2 cellular contexts compared by ENCODE assay signal in the genomic region with DNA sequence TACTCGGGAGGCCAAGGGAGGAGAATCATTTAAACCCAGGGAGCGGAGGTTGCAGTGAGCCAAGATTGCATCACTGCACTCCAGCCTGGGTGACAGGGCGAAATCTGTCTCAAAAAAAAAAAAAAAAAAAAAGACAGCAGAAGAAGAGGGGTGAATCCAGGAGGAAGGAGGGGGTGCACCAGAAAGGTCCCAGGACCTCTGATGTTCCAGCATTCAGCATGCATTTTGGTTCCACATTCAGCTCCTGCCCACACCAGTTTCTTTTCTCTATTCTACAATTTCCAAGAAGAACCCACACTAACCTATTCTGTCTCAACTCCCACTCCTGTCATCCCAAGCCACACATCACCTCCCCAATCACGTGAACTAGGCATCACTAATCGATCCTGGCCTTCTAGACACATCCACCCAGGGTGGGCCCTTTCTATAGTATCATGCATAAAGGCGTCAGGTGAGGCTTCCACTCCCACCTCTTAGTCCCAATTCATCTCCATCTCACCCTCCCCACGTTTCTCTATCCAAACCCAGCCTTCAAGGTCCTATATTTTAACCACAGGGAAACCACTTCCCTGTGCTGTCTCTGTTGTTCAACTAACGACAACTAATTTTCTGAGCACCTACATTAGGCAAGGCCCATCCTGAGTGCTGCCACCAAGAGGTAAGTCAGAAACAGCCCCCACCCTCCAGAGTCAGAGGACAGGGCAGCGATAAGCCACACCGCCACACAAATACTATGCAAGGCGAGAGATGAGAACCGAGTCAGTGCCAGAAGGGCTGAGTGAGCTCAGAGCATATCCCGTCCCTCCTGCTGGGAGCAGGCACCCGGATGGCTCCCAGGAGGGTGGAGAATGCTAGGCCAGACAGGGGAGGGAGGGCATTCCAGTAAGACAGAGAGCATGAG.
TF ChIP-seq lines count a peak whose summit lies in the region.

No MANE protein-coding gene starts in this region.

TF ChIP-seq in Ishikawa, 13 proteins besides CTCF, POLR2A, EP300 and RAD21:
- TF ChIP-seq, protein P1, sequence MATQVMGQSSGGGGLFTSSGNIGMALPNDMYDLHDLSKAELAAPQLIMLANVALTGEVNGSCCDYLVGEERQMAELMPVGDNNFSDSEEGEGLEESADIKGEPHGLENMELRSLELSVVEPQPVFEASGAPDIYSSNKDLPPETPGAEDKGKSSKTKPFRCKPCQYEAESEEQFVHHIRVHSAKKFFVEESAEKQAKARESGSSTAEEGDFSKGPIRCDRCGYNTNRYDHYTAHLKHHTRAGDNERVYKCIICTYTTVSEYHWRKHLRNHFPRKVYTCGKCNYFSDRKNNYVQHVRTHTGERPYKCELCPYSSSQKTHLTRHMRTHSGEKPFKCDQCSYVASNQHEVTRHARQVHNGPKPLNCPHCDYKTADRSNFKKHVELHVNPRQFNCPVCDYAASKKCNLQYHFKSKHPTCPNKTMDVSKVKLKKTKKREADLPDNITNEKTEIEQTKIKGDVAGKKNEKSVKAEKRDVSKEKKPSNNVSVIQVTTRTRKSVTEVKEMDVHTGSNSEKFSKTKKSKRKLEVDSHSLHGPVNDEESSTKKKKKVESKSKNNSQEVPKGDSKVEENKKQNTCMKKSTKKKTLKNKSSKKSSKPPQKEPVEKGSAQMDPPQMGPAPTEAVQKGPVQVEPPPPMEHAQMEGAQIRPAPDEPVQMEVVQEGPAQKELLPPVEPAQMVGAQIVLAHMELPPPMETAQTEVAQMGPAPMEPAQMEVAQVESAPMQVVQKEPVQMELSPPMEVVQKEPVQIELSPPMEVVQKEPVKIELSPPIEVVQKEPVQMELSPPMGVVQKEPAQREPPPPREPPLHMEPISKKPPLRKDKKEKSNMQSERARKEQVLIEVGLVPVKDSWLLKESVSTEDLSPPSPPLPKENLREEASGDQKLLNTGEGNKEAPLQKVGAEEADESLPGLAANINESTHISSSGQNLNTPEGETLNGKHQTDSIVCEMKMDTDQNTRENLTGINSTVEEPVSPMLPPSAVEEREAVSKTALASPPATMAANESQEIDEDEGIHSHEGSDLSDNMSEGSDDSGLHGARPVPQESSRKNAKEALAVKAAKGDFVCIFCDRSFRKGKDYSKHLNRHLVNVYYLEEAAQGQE (IDR thresholded peaks at IDR 0.05; ENCODE audit: low read depth), result no peak
- TF ChIP-seq, protein P2, sequence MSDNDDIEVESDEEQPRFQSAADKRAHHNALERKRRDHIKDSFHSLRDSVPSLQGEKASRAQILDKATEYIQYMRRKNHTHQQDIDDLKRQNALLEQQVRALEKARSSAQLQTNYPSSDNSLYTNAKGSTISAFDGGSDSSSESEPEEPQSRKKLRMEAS (IDR thresholded peaks at IDR 0.05), result peak; percentile 54
- TF ChIP-seq, protein P3, sequence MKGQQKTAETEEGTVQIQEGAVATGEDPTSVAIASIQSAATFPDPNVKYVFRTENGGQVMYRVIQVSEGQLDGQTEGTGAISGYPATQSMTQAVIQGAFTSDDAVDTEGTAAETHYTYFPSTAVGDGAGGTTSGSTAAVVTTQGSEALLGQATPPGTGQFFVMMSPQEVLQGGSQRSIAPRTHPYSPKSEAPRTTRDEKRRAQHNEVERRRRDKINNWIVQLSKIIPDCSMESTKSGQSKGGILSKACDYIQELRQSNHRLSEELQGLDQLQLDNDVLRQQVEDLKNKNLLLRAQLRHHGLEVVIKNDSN (IDR thresholded peaks at IDR 0.05), result peak; percentile 78
- peak; percentile 85 for TF ChIP-seq TEAD4 (IDR thresholded peaks at IDR 0.05)
- peak; percentile 35; the same call in 1 of the 2 replicates for TF ChIP-seq FOXM1 (IDR thresholded peaks at IDR 0.05; ENCODE audit: borderline replicate concordance, low read depth)
- no peak for TF ChIP-seq TCF12 (IDR thresholded peaks at IDR 0.05; ENCODE audit: low read depth)
- 0 out of 2 replicates have a peak, but pooled peaks have one; percentile 26 for TF ChIP-seq YY1 (IDR thresholded peaks at IDR 0.05; ENCODE audit: low read depth)
- TF ChIP-seq NFIC (IDR thresholded peaks at IDR 0.05), result peak; percentile 71

TF ChIP-seq in HepG2, 621 proteins besides CTCF, POLR2A, EP300 and RAD21 (continued from another document and continues in another):
- TF ChIP-seq, protein P4, sequence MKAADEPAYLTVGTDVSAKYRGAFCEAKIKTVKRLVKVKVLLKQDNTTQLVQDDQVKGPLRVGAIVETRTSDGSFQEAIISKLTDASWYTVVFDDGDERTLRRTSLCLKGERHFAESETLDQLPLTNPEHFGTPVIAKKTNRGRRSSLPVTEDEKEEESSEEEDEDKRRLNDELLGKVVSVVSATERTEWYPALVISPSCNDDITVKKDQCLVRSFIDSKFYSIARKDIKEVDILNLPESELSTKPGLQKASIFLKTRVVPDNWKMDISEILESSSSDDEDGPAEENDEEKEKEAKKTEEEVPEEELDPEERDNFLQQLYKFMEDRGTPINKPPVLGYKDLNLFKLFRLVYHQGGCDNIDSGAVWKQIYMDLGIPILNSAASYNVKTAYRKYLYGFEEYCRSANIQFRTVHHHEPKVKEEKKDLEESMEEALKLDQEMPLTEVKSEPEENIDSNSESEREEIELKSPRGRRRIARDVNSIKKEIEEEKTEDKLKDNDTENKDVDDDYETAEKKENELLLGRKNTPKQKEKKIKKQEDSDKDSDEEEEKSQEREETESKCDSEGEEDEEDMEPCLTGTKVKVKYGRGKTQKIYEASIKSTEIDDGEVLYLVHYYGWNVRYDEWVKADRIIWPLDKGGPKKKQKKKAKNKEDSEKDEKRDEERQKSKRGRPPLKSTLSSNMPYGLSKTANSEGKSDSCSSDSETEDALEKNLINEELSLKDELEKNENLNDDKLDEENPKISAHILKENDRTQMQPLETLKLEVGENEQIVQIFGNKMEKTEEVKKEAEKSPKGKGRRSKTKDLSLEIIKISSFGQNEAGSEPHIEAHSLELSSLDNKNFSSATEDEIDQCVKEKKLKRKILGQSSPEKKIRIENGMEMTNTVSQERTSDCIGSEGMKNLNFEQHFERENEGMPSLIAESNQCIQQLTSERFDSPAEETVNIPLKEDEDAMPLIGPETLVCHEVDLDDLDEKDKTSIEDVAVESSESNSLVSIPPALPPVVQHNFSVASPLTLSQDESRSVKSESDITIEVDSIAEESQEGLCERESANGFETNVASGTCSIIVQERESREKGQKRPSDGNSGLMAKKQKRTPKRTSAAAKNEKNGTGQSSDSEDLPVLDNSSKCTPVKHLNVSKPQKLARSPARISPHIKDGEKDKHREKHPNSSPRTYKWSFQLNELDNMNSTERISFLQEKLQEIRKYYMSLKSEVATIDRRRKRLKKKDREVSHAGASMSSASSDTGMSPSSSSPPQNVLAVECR (CRISPR knock-in tag; IDR thresholded peaks at IDR 0.05; ENCODE audit: borderline replicate concordance), result peak; percentile 41; the same call in 1 of the 2 replicates
- TF ChIP-seq IKZF1 (IDR thresholded peaks at IDR 0.05) (no peak), KDM1A (CRISPR knock-in tag; IDR thresholded peaks at IDR 0.05) (0 out of 2 replicates have a peak, but pooled peaks have one; percentile 29), TBP (CRISPR knock-in tag; IDR thresholded peaks at IDR 0.05) (no peak), NFE2L1 (CRISPR knock-in tag; IDR thresholded peaks at IDR 0.05; ENCODE audit: borderline replicate concordance) (no peak), ZNF629 (CRISPR knock-in tag; conservative IDR thresholded peaks at IDR 0.05) (no peak), FOSL2 (CRISPR knock-in tag; IDR thresholded peaks at IDR 0.05) (peak; percentile 29; the same call in 1 of the 2 replicates), YEATS2 (CRISPR knock-in tag; IDR thresholded peaks at IDR 0.05; ENCODE audit: borderline replicate concordance) (no peak), KDM4B (CRISPR knock-in tag; IDR thresholded peaks at IDR 0.05) (no peak), ZKSCAN5 (CRISPR knock-in tag; IDR thresholded peaks at IDR 0.05) (peak; percentile 88), PITX1 (CRISPR knock-in tag; IDR thresholded peaks at IDR 0.05) (no peak), XRCC5 (optimal IDR thresholded peaks at IDR 0.05; ENCODE audit: low read length) (peak; percentile 83), ELF1 (CRISPR knock-in tag; IDR thresholded peaks at IDR 0.05) (0 out of 2 replicates have a peak, but pooled peaks have one; percentile 16), STAG1 (CRISPR knock-in tag; IDR thresholded peaks at IDR 0.05) (peak; percentile 9; the same call in 1 of the 2 replicates), SALL1 (CRISPR knock-in tag; IDR thresholded peaks at IDR 0.05) (peak; percentile 26; the same call in 1 of the 2 replicates), ZFX (CRISPR knock-in tag; IDR thresholded peaks at IDR 0.05; ENCODE audit: low read depth) (peak; percentile 58; the same call in 1 of the 2 replicates), SAP130 (CRISPR knock-in tag; IDR thresholded peaks at IDR 0.05; ENCODE audit: low read depth) (peak; percentile 62), IRX3 (CRISPR knock-in tag; IDR thresholded peaks at IDR 0.05; ENCODE audit: borderline replicate concordance, low read depth) (no peak), ZNF883 (CRISPR knock-in tag; IDR thresholded peaks at IDR 0.05; ENCODE audit: not compliant biosample characterization) (no peak)
- TF ChIP-seq, protein P2 (IDR thresholded peaks at IDR 0.05), result 0 out of 2 replicates have a peak, but pooled peaks have one; percentile 33
- TF ChIP-seq, protein P5, sequence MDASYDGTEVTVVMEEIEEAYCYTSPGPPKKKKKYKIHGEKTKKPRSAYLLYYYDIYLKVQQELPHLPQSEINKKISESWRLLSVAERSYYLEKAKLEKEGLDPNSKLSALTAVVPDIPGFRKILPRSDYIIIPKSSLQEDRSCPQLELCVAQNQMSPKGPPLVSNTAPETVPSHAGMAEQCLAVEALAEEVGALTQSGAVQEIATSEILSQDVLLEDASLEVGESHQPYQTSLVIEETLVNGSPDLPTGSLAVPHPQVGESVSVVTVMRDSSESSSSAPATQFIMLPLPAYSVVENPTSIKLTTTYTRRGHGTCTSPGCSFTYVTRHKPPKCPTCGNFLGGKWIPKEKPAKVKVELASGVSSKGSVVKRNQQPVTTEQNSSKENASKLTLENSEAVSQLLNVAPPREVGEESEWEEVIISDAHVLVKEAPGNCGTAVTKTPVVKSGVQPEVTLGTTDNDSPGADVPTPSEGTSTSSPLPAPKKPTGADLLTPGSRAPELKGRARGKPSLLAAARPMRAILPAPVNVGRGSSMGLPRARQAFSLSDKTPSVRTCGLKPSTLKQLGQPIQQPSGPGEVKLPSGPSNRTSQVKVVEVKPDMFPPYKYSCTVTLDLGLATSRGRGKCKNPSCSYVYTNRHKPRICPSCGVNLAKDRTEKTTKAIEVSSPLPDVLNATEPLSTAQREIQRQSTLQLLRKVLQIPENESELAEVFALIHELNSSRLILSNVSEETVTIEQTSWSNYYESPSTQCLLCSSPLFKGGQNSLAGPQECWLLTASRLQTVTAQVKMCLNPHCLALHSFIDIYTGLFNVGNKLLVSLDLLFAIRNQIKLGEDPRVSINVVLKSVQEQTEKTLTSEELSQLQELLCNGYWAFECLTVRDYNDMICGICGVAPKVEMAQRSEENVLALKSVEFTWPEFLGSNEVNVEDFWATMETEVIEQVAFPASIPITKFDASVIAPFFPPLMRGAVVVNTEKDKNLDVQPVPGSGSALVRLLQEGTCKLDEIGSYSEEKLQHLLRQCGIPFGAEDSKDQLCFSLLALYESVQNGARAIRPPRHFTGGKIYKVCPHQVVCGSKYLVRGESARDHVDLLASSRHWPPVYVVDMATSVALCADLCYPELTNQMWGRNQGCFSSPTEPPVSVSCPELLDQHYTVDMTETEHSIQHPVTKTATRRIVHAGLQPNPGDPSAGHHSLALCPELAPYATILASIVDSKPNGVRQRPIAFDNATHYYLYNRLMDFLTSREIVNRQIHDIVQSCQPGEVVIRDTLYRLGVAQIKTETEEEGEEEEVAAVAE (CRISPR knock-in tag; IDR thresholded peaks at IDR 0.05; ENCODE audit: borderline replicate concordance), result 0 out of 2 replicates have a peak, but pooled peaks have one; percentile 14
- TF ChIP-seq, protein P6, sequence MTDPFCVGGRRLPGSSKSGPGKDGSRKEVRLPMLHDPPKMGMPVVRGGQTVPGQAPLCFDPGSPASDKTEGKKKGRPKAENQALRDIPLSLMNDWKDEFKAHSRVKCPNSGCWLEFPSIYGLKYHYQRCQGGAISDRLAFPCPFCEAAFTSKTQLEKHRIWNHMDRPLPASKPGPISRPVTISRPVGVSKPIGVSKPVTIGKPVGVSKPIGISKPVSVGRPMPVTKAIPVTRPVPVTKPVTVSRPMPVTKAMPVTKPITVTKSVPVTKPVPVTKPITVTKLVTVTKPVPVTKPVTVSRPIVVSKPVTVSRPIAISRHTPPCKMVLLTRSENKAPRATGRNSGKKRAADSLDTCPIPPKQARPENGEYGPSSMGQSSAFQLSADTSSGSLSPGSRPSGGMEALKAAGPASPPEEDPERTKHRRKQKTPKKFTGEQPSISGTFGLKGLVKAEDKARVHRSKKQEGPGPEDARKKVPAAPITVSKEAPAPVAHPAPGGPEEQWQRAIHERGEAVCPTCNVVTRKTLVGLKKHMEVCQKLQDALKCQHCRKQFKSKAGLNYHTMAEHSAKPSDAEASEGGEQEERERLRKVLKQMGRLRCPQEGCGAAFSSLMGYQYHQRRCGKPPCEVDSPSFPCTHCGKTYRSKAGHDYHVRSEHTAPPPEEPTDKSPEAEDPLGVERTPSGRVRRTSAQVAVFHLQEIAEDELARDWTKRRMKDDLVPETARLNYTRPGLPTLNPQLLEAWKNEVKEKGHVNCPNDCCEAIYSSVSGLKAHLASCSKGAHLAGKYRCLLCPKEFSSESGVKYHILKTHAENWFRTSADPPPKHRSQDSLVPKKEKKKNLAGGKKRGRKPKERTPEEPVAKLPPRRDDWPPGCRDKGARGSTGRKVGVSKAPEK (CRISPR knock-in tag; IDR thresholded peaks at IDR 0.05; ENCODE audit: borderline replicate concordance), result peak; percentile 30; the same call in 1 of the 2 replicates
- TF ChIP-seq, protein P7, sequence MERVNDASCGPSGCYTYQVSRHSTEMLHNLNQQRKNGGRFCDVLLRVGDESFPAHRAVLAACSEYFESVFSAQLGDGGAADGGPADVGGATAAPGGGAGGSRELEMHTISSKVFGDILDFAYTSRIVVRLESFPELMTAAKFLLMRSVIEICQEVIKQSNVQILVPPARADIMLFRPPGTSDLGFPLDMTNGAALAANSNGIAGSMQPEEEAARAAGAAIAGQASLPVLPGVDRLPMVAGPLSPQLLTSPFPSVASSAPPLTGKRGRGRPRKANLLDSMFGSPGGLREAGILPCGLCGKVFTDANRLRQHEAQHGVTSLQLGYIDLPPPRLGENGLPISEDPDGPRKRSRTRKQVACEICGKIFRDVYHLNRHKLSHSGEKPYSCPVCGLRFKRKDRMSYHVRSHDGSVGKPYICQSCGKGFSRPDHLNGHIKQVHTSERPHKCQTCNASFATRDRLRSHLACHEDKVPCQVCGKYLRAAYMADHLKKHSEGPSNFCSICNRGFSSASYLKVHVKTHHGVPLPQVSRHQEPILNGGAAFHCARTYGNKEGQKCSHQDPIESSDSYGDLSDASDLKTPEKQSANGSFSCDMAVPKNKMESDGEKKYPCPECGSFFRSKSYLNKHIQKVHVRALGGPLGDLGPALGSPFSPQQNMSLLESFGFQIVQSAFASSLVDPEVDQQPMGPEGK (CRISPR knock-in tag; IDR thresholded peaks at IDR 0.05), result peak; percentile 87
- TF ChIP-seq, protein P8, sequence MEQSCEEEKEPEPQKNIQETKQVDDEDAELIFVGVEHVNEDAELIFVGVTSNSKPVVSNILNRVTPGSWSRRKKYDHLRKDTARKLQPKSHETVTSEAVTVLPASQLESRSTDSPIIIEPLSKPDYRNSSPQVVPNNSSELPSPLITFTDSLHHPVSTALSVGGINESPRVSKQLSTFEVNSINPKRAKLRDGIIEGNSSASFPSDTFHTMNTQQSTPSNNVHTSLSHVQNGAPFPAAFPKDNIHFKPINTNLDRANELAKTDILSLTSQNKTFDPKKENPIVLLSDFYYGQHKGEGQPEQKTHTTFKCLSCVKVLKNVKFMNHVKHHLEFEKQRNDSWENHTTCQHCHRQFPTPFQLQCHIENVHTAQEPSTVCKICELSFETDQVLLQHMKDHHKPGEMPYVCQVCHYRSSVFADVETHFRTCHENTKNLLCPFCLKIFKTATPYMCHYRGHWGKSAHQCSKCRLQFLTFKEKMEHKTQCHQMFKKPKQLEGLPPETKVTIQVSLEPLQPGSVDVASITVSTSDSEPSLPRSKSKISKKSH (CRISPR knock-in tag; IDR thresholded peaks at IDR 0.05; ENCODE audit: borderline replicate concordance), result no peak
